ENCODE assay signal across 1 cellular context in the genomic region with DNA sequence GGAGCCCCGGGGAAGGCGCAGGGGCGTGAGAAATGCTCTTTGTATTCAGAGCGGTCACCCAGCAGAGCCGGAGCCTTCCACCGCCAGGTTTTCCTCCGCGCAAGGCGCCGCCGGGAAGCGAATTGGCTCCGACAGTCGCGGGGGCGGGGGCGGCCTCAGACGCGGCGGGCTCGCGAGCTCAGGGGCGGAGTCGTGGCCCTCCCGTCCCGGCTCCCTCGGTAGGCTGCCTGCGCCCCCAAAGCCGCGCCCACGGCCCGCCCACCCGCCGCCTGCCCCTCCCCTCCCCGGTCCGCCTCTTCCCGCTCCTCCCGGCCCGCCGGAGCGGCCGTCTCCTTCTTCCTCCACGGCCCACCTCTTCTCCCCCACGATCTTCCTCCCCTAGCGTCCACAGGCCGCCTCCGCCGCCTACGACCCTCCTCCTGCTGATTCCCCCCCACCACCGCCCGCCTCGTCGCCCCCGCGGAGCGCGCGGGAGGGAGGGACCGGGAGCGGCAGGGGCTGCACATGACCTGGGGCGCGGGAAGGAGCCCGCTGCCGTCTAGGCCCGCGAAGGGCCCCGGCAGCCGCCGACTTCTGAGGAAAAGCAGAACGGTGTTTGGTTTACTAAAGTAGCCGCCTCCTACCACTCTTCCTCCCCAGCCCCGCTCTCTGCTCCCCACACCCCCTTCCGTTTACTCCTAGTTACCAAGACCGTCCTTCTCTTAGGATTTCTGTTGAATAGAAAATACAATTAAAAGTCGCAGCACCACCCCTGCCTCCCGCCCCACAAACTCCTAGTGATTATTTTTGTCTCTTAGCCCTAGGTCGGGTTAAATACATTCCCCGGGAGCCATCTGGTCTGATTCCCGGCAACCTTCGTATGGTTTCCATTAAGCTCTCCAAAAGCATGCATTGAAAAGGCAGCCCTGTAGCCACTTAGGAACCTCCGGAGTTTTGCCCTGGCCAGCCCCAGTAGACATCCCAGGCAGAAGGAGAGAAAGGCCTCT.
A peak's percentile ranks its signal among the peaks of the same experiment; 100 is the strongest.
TF ChIP-seq lines count a peak whose summit lies in the region.

No MANE protein-coding gene starts in this region.

TF ChIP-seq in PFSK-1, 5 proteins besides CTCF, POLR2A, EP300 and RAD21:
- TF ChIP-seq, protein P1, sequence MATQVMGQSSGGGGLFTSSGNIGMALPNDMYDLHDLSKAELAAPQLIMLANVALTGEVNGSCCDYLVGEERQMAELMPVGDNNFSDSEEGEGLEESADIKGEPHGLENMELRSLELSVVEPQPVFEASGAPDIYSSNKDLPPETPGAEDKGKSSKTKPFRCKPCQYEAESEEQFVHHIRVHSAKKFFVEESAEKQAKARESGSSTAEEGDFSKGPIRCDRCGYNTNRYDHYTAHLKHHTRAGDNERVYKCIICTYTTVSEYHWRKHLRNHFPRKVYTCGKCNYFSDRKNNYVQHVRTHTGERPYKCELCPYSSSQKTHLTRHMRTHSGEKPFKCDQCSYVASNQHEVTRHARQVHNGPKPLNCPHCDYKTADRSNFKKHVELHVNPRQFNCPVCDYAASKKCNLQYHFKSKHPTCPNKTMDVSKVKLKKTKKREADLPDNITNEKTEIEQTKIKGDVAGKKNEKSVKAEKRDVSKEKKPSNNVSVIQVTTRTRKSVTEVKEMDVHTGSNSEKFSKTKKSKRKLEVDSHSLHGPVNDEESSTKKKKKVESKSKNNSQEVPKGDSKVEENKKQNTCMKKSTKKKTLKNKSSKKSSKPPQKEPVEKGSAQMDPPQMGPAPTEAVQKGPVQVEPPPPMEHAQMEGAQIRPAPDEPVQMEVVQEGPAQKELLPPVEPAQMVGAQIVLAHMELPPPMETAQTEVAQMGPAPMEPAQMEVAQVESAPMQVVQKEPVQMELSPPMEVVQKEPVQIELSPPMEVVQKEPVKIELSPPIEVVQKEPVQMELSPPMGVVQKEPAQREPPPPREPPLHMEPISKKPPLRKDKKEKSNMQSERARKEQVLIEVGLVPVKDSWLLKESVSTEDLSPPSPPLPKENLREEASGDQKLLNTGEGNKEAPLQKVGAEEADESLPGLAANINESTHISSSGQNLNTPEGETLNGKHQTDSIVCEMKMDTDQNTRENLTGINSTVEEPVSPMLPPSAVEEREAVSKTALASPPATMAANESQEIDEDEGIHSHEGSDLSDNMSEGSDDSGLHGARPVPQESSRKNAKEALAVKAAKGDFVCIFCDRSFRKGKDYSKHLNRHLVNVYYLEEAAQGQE (IDR thresholded peaks at IDR 0.05; ENCODE audit: insufficient read depth in 1 of 2, low read depth in 2 of 2, low read length in 2 of 2), result 0 out of 4 replicates have a peak, but pooled peaks of 1 of the 2 experiments have one; percentile 4
- TF ChIP-seq POLR2AphosphoS5 (IDR thresholded peaks at IDR 0.05; ENCODE audit: low read depth, low read length), result peak; percentile 62
- no peak for TF ChIP-seq TAF1 (IDR thresholded peaks at IDR 0.05; ENCODE audit: borderline replicate concordance, insufficient read depth, low read length)
- peak; percentile 8 for TF ChIP-seq FOXP2 (optimal IDR thresholded peaks at IDR 0.05; ENCODE audit: borderline replicate concordance, extremely low read depth, extremely low read length, insufficient read depth)
- no peak for TF ChIP-seq SIN3A (IDR thresholded peaks at IDR 0.05; ENCODE audit: borderline replicate concordance, insufficient read depth, low read length)
